Comparison of ENCODE assay signal across 1 cellular context in the genomic region with DNA sequence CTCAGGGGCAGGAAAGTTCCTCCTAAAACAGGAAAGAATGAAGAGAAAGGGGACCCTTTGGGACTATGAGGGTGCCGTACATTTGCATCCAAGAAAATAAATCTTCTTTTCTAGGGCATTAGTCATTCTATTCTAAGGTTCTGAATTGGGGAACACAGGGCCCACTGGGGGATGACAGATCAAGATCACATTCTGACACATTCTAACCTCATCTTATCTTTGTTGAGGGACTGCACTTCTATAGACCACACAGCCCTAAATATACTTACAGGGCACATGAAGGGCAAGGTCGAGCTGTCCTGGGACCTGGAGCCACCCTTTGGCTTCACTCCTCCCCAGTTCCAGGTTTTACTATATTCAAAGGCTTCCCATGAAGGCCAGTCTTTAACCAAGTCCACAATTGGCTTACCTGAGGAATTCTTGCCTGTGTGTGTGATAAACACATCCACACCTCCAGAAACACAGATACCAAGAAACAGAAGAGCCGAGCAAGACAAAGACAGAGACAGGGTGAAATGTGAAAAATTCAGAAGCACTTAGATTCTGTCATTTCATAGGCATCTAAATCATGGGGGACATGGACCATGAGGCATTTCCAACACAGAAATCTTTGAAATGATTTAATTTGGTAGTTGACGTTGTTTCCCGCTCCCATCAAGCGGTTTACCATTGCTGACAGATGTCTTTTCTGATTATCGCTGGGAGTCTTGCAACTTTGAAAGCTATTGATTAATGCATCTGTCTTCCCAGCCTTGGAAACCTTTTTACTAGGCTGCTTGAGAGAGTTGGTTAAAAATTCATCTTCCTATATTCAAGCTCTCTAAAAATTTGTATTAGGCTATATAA.
TF ChIP-seq lines count a peak whose summit lies in the region.

No MANE protein-coding gene starts in this region.

TF ChIP-seq in K562, 482 proteins besides CTCF, POLR2A, EP300 and RAD21 (continued from another document and continues in another):
- no peak; a peak in 1 of 4 replicates for TF ChIP-seq ZNF318 (IDR thresholded peaks at IDR 0.05; ENCODE audit: borderline replicate concordance in 1 of 2, low read depth in 1 of 2)
- no peak for TF ChIP-seq LCOR (CRISPR knock-in tag; IDR thresholded peaks at IDR 0.05)
- no peak for TF ChIP-seq MAFF (IDR thresholded peaks at IDR 0.05; ENCODE audit: low read length)
- TF ChIP-seq ZFX (CRISPR knock-in tag; IDR thresholded peaks at IDR 0.05), result no peak
- TF ChIP-seq ZNF57 (CRISPR knock-in tag; IDR thresholded peaks at IDR 0.05), result no peak
- no peak for TF ChIP-seq ZNF239 (CRISPR knock-in tag; IDR thresholded peaks at IDR 0.05)
- TF ChIP-seq CBFA2T3 (IDR thresholded peaks at IDR 0.05), result peak; percentile 83
- TF ChIP-seq CGGBP1 (CRISPR knock-in tag; IDR thresholded peaks at IDR 0.05), result no peak
- TF ChIP-seq MED1 (CRISPR knock-in tag; IDR thresholded peaks at IDR 0.05; ENCODE audit: borderline replicate concordance), result no peak
- no peak for TF ChIP-seq HDAC8 (tag; IDR thresholded peaks at IDR 0.05)
- no peak for TF ChIP-seq ZNF780A (CRISPR knock-in tag; IDR thresholded peaks at IDR 0.05)
- no peak for TF ChIP-seq ZNF668 (CRISPR knock-in tag; IDR thresholded peaks at IDR 0.05)
- TF ChIP-seq EWSR1 (IDR thresholded peaks at IDR 0.05; ENCODE audit: borderline replicate concordance, low read depth, partially characterized antibody), result no peak
- no peak for TF ChIP-seq KLF10 (CRISPR knock-in tag; IDR thresholded peaks at IDR 0.05)
- no peak for TF ChIP-seq PBX2 (CRISPR knock-in tag; IDR thresholded peaks at IDR 0.05; ENCODE audit: low read depth)
- TF ChIP-seq PBX2 (tag; conservative IDR thresholded peaks at IDR 0.05; ENCODE audit: low read depth), result peak; percentile 92
- no peak for TF ChIP-seq ARHGAP35 (IDR thresholded peaks at IDR 0.05; ENCODE audit: partially characterized antibody)
- TF ChIP-seq, protein P1, sequence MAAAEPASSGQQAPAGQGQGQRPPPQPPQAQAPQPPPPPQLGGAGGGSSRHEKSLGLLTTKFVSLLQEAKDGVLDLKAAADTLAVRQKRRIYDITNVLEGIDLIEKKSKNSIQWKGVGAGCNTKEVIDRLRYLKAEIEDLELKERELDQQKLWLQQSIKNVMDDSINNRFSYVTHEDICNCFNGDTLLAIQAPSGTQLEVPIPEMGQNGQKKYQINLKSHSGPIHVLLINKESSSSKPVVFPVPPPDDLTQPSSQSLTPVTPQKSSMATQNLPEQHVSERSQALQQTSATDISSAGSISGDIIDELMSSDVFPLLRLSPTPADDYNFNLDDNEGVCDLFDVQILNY (CRISPR knock-in tag; IDR thresholded peaks at IDR 0.05), result no peak
- TF ChIP-seq SRSF9 (IDR thresholded peaks at IDR 0.05; ENCODE audit: borderline replicate concordance, low read depth, low read length), result no peak
- TF ChIP-seq KAT7 (CRISPR knock-in tag; IDR thresholded peaks at IDR 0.05; ENCODE audit: borderline replicate concordance), result no peak
- TF ChIP-seq, protein P2, sequence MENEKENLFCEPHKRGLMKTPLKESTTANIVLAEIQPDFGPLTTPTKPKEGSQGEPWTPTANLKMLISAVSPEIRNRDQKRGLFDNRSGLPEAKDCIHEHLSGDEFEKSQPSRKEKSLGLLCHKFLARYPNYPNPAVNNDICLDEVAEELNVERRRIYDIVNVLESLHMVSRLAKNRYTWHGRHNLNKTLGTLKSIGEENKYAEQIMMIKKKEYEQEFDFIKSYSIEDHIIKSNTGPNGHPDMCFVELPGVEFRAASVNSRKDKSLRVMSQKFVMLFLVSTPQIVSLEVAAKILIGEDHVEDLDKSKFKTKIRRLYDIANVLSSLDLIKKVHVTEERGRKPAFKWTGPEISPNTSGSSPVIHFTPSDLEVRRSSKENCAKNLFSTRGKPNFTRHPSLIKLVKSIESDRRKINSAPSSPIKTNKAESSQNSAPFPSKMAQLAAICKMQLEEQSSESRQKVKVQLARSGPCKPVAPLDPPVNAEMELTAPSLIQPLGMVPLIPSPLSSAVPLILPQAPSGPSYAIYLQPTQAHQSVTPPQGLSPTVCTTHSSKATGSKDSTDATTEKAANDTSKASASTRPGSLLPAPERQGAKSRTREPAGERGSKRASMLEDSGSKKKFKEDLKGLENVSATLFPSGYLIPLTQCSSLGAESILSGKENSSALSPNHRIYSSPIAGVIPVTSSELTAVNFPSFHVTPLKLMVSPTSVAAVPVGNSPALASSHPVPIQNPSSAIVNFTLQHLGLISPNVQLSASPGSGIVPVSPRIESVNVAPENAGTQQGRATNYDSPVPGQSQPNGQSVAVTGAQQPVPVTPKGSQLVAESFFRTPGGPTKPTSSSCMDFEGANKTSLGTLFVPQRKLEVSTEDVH (IDR thresholded peaks at IDR 0.05; ENCODE audit: low read depth, partially characterized antibody), result peak; percentile 59
- TF ChIP-seq NR2C2 (CRISPR knock-in tag; IDR thresholded peaks at IDR 0.05), result no peak
- no peak for TF ChIP-seq NR2C2 (tag; IDR thresholded peaks at IDR 0.05)
- TF ChIP-seq ZNF311 (CRISPR knock-in tag; IDR thresholded peaks at IDR 0.05), result no peak
- no peak for TF ChIP-seq CBFB (CRISPR knock-in tag; IDR thresholded peaks at IDR 0.05)
- TF ChIP-seq ZNF165 (CRISPR knock-in tag; IDR thresholded peaks at IDR 0.05; ENCODE audit: borderline replicate concordance), result no peak
- TF ChIP-seq FOXK1 (CRISPR knock-in tag; IDR thresholded peaks at IDR 0.05; ENCODE audit: borderline replicate concordance), result no peak
- TF ChIP-seq HDAC3 (IDR thresholded peaks at IDR 0.05; ENCODE audit: borderline replicate concordance, partially characterized antibody), result no peak
- no peak for TF ChIP-seq FOS (IDR thresholded peaks at IDR 0.05; ENCODE audit: extremely low read depth, insufficient read length)
- no peak for TF ChIP-seq MECOM (CRISPR knock-in tag; IDR thresholded peaks at IDR 0.05)
- no peak for TF ChIP-seq ZNF764 (CRISPR knock-in tag; IDR thresholded peaks at IDR 0.05; ENCODE audit: low read depth)
- TF ChIP-seq, protein P3, sequence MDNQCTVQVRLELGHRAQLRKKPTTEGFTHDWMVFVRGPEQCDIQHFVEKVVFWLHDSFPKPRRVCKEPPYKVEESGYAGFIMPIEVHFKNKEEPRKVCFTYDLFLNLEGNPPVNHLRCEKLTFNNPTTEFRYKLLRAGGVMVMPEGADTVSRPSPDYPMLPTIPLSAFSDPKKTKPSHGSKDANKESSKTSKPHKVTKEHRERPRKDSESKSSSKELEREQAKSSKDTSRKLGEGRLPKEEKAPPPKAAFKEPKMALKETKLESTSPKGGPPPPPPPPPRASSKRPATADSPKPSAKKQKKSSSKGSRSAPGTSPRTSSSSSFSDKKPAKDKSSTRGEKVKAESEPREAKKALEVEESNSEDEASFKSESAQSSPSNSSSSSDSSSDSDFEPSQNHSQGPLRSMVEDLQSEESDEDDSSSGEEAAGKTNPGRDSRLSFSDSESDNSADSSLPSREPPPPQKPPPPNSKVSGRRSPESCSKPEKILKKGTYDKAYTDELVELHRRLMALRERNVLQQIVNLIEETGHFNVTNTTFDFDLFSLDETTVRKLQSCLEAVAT (IDR thresholded peaks at IDR 0.05), result no peak
- no peak for TF ChIP-seq SNRNP70 (optimal IDR thresholded peaks at IDR 0.05; ENCODE audit: low read depth, low read length)
- TF ChIP-seq NCOA1 (IDR thresholded peaks at IDR 0.05; ENCODE audit: low read depth), result no peak
- no peak for TF ChIP-seq CHD2 (IDR thresholded peaks at IDR 0.05; ENCODE audit: low read depth, low read length)
- TF ChIP-seq ESRRA (IDR thresholded peaks at IDR 0.05; ENCODE audit: borderline replicate concordance, low read depth), result peak; percentile 88
- no peak for TF ChIP-seq IRF9 (tag; IDR thresholded peaks at IDR 0.05)
- no peak for TF ChIP-seq ZNF696 (CRISPR knock-in tag; conservative IDR thresholded peaks at IDR 0.05)
- TF ChIP-seq STAT5A (IDR thresholded peaks at IDR 0.05; ENCODE audit: borderline replicate concordance, low read length), result peak; percentile 61; the same call in 1 of the 2 replicates
- TF ChIP-seq HNRNPUL1 (IDR thresholded peaks at IDR 0.05; ENCODE audit: low read length), result no peak
- no peak for TF ChIP-seq CEBPB (tag; IDR thresholded peaks at IDR 0.05)
- TF ChIP-seq, protein P4, sequence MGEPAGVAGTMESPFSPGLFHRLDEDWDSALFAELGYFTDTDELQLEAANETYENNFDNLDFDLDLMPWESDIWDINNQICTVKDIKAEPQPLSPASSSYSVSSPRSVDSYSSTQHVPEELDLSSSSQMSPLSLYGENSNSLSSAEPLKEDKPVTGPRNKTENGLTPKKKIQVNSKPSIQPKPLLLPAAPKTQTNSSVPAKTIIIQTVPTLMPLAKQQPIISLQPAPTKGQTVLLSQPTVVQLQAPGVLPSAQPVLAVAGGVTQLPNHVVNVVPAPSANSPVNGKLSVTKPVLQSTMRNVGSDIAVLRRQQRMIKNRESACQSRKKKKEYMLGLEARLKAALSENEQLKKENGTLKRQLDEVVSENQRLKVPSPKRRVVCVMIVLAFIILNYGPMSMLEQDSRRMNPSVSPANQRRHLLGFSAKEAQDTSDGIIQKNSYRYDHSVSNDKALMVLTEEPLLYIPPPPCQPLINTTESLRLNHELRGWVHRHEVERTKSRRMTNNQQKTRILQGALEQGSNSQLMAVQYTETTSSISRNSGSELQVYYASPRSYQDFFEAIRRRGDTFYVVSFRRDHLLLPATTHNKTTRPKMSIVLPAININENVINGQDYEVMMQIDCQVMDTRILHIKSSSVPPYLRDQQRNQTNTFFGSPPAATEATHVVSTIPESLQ (CRISPR knock-in tag; IDR thresholded peaks at IDR 0.05), result no peak
